ENCODE assay signal across 2 cellular contexts in the genomic region with DNA sequence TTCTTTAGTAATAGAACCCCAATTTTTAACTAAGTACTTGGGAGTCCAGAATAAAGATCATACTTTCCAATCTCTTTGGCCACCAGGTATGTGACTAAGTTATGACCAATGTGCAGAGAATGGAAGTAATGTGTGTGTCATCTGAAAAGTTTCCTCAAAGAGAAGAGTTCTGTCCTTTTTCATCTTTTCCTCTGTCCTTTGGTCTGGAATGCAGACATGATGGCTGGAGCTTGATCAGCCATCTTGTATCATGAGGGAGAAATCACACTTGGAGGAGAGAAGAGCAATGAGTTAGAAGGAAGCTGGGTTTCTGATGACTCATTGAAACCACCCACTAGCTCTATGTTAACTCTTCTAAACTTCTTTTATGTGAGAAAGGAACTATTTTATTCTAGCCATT.
TF ChIP-seq lines count a peak whose summit lies in the region.

No MANE protein-coding gene starts in this region.

TF ChIP-seq in GM12878, 131 proteins besides CTCF, POLR2A, EP300 and RAD21:
- TF ChIP-seq YY1 (IDR thresholded peaks at IDR 0.05; ENCODE audit: low read depth, low read length) = 0 out of 2 replicates have a peak, but pooled peaks have one; percentile 25
- 0 out of 2 replicates have a peak, but pooled peaks have one; percentile 26 for TF ChIP-seq CBX5 (IDR thresholded peaks at IDR 0.05; ENCODE audit: low read depth)
- TF ChIP-seq, protein P1, sequence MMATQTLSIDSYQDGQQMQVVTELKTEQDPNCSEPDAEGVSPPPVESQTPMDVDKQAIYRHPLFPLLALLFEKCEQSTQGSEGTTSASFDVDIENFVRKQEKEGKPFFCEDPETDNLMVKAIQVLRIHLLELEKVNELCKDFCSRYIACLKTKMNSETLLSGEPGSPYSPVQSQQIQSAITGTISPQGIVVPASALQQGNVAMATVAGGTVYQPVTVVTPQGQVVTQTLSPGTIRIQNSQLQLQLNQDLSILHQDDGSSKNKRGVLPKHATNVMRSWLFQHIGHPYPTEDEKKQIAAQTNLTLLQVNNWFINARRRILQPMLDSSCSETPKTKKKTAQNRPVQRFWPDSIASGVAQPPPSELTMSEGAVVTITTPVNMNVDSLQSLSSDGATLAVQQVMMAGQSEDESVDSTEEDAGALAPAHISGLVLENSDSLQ (IDR thresholded peaks at IDR 0.05) = no peak
TF ChIP-seq in GM12878: peak in this region for 2.

TF ChIP-seq in GM12891, 5 proteins besides CTCF, POLR2A, EP300 and RAD21:
- no peak for TF ChIP-seq SPI1 (IDR thresholded peaks at IDR 0.05; ENCODE audit: low read depth, low read length)
- no peak for TF ChIP-seq TAF1 (IDR thresholded peaks at IDR 0.05; ENCODE audit: low read depth, low read length)
- no peak for TF ChIP-seq POU2F2 (IDR thresholded peaks at IDR 0.05; ENCODE audit: low read depth, low read length)
- TF ChIP-seq PAX5 (IDR thresholded peaks at IDR 0.05; ENCODE audit: insufficient read depth, low read length, severe bottlenecking) = no peak
- no peak for TF ChIP-seq POLR2AphosphoS5 (IDR thresholded peaks at IDR 0.05; ENCODE audit: low read depth, low read length)
